Comparison of ENCODE assay signal across 13 cellular contexts in genomic region chr5:168042284-168043080, GRCh38.
A peak's percentile ranks its signal among the peaks of the same experiment; 100 is the strongest.
DNase-seq lines count a peak whose midpoint lies in the region; ATAC-seq and TF ChIP-seq lines count a peak whose summit lies in the region.
"Had no signal": no experiment of that assay in that cellular context is flagged by ENCODE, and none has a peak within 500 bp of the region (broad histone marks: within the 10 kb centered on the region; RNA-seq: fewer than 3 reads in every experiment).

No MANE protein-coding gene starts in this region.

- TF ChIP-seq RAD21 in neural cell (conservative IDR thresholded peaks at IDR 0.05), result no peak

- no peak overlapping the region for H2AFZ ChIP-seq in neural cell (ENCODE audit: low read depth, low read length)
- H2AFZ ChIP-seq: GM23248 had no signal

- no peak overlapping the region for H3K27ac ChIP-seq in neural cell (ENCODE audit: low read length)
- H3K27ac ChIP-seq: 22Rv1, GM23248 had no signal

- no peaks in the 10 kb centered on the region for H3K27me3 ChIP-seq in neural cell (ENCODE audit: insufficient read depth, low read depth, low read length)

- peaks cover under 1% of the 10 kb centered on the region for H3F3A ChIP-seq in neural cell (ENCODE audit: insufficient read depth, low read length, poor library complexity, severe bottlenecking)

- H3K9me2 ChIP-seq in neural cell (ENCODE audit: insufficient read depth, low read length), result no peaks in the 10 kb centered on the region

- H4K20me1 ChIP-seq in neural cell (ENCODE audit: insufficient read depth), result no peaks in the 10 kb centered on the region

- ATAC-seq in HG03378 (IDR thresholded peaks at IDR 0.05; ENCODE audit: unreplicated experiment), result no peak

- in situ Hi-C loops in astrocyte of the cerebellum (cut with HindIII; ENCODE audit: low sequenced_read_pairs), result no loop called here

- no peaks in the 10 kb centered on the region for H3K9me3 ChIP-seq in neural cell (ENCODE audit: low read length)
- H3K9me3 ChIP-seq: Caco-2 had no signal

- H3K79me2 ChIP-seq in neural cell (replicated peaks; ENCODE audit: insufficient read depth, low read length), result no peaks in the 10 kb centered on the region

- TF ChIP-seq CTCF in astrocyte of the cerebellum (IDR thresholded peaks at IDR 0.05; ENCODE audit: low read depth, low read length, missing control alignments), result no peak
- TF ChIP-seq CTCF in neural cell (IDR thresholded peaks at IDR 0.05; ENCODE audit: poor library complexity, severe bottlenecking), result no peak

- peak; percentile 27 for DNase-seq in Daoy (ENCODE audit: low read depth)
- peak; percentile 81 for DNase-seq in RPMI7951 (ENCODE audit: low read depth)
- DNase-seq in astrocyte of the cerebellum (ENCODE audit: low read depth), result peak; percentile 34
- DNase-seq in mucosa of gallbladder (ENCODE audit: low spot score), result no peak
- no peak for DNase-seq in cerebellar nuclear complex (lab: John Stamatoyannopoulos, UW)
- no peak for DNase-seq in anterior cingulate cortex (lab: John Stamatoyannopoulos, UW)
- DNase-seq: Caco-2; CD8-positive, alpha-beta memory T cell; DND-41; GM23248 had no signal

- no peak overlapping the region for H3K9ac ChIP-seq in neural cell (ENCODE audit: low read length)
- H3K9ac ChIP-seq: GM23248 had no signal

- H3K4me3 ChIP-seq in astrocyte of the cerebellum (ENCODE audit: low read depth, low read length) (no peak overlapping the region), neural cell (ENCODE audit: low read length) (no peak overlapping the region)
- H3K4me3 ChIP-seq: GM23248 had no signal

- peak; percentile 70 for TF ChIP-seq EP300 in neural cell (conservative IDR thresholded peaks at IDR 0.05; ENCODE audit: poor library complexity, severe bottlenecking)

- H3K36me3 ChIP-seq in neural cell (ENCODE audit: insufficient read depth, low read length), result no peaks in the 10 kb centered on the region

- H3K4me2 ChIP-seq in neural cell (ENCODE audit: low read length), result no peak overlapping the region

TF ChIP-seq in neural cell, 6 proteins besides CTCF, POLR2A, EP300 and RAD21:
- TF ChIP-seq MXI1 (conservative IDR thresholded peaks at IDR 0.05; ENCODE audit: poor library complexity, severe bottlenecking) (no peak), POLR2AphosphoS5 (IDR thresholded peaks at IDR 0.05) (peak; percentile 11), REST (IDR thresholded peaks at IDR 0.05; ENCODE audit: borderline replicate concordance) (no peak)

Comparison
In these comparisons a context has a peak if more than half of its experiments do, and no peak if none do; other contexts are left out.
1. DNase-seq: peak in Daoy (single experiment), RPMI7951 (single experiment) and astrocyte of the cerebellum (single experiment); none in mucosa of gallbladder (single experiment), cerebellar nuclear complex (0 of 2) and anterior cingulate cortex (0 of 58).